ENCODE assay signal across 8 cellular contexts in the genomic region with DNA sequence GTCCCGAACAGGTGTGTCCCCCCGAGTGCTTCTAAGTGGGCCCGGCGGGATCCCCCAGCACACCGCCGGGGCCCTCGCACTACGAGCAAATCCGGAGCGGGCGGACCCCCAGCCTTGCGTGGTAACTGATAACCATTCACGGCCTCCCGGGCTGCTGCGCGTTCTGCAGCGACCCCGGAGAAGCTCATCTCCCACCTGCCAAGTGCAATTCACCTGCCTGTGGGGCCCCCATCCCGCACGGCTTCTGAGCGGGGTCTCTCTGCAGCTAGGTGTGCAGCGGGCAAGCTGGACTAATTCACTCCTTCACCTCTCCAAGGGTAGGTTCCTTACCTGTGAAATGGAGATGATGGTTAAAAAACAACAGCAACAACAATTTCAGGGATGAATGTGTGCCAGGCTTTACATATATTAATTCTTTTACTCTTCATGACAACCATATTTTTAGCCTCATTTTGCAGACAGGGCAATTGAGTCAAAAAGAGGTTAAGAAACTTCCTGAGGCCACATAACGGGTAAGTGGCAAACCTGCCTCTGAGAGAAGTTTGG. TPM values are rescaled to one million over a fixed set of nuclear protein-coding genes. Genes with fewer than 3 reads are reported as not detected.
DNase-seq lines count a peak whose midpoint lies in the region; ATAC-seq and TF ChIP-seq lines count a peak whose summit lies in the region.

No MANE protein-coding gene starts in this region.

- intact Hi-C loops in activated CD4-positive, alpha-beta T cell treated with anti-CD3 and anti-CD28 coated beads, Interleukin-2, amount 10 ng/mL, durations not matched to agents 24 days and 14 days (cut with micrococcal nuclease), result no loop called here

- H3K9me3 Mint-ChIP-seq in activated CD4-positive, alpha-beta T cell treated with anti-CD3 and anti-CD28 coated beads, Interleukin-2, amount 10 ng/mL, durations not matched to agents 24 days and 14 days, result no peaks in the 10 kb centered on the region
- H3K9me3 Mint-ChIP-seq in endodermal cell (no peaks in the 10 kb centered on the region), progenitor cell of endocrine pancreas (ENCODE audit: low read depth) (no peaks in the 10 kb centered on the region)

- peak overlapping the region; percentile 62 for H3K4me3 Mint-ChIP-seq in activated CD4-positive, alpha-beta T cell treated with anti-CD3 and anti-CD28 coated beads, Interleukin-2, amount 10 ng/mL, durations not matched to agents 24 days and 14 days
- peak overlapping the region; percentile 95 for H3K4me3 Mint-ChIP-seq in endodermal cell
- peak overlapping the region; percentile 76 for H3K4me3 Mint-ChIP-seq in progenitor cell of endocrine pancreas (ENCODE audit: low read depth)

- TF ChIP-seq CTCF in endodermal cell (conservative IDR thresholded peaks at IDR 0.05) (no peak), progenitor cell of endocrine pancreas (IDR thresholded peaks at IDR 0.05; ENCODE audit: unreplicated experiment) (no peak)

- DNase-seq in activated CD4-positive, alpha-beta T cell treated with anti-CD3 and anti-CD28 coated beads, Interleukin-2, amount 10 ng/mL, durations not matched to agents 24 days and 14 days, result no peak
- no peak for DNase-seq in activated CD4-positive, alpha-beta T cell treated with anti-CD3 and anti-CD28 coated beads for 1 hour
- peak; percentile 66 for DNase-seq in NCI-H1105 treated with DMSO at 0.1 percent for 48 hours (lab: John Stamatoyannopoulos, UW)
- DNase-seq in endodermal cell, result peak; percentile 88
- no peak for DNase-seq in progenitor cell of endocrine pancreas (ENCODE audit: low spot score, unreplicated experiment)
- no peak for DNase-seq in cortex of kidney (lab: John Stamatoyannopoulos, UW)
- DNase-seq in hippocampal formation (lab: John Stamatoyannopoulos, UW), result no peak

- H3K9ac ChIP-seq in endodermal cell (ENCODE audit: extremely low read depth, low read length, poor library complexity, severe bottlenecking), result peak overlapping the region; percentile 82

- H3K36me3 Mint-ChIP-seq in activated CD4-positive, alpha-beta T cell treated with anti-CD3 and anti-CD28 coated beads, Interleukin-2, amount 10 ng/mL, durations not matched to agents 24 days and 14 days (ENCODE audit: low read depth), result no peaks in the 10 kb centered on the region
- H3K36me3 Mint-ChIP-seq in endodermal cell (ENCODE audit: low read depth), result peaks cover 29% of the 10 kb centered on the region
- no peaks in the 10 kb centered on the region for H3K36me3 Mint-ChIP-seq in progenitor cell of endocrine pancreas (ENCODE audit: insufficient read depth)

- WGBS in endodermal cell (ENCODE audit: insufficient coverage in 1 of 2, insufficient read length in 1 of 2), 2 experiments, result 0% methylated on average over 1 to 23 of the region's 23 CpGs

- H3K4me1 Mint-ChIP-seq in activated CD4-positive, alpha-beta T cell treated with anti-CD3 and anti-CD28 coated beads, Interleukin-2, amount 10 ng/mL, durations not matched to agents 24 days and 14 days, result peaks cover 8% of the 10 kb centered on the region
- H3K4me1 Mint-ChIP-seq in endodermal cell, result peaks cover 35% of the 10 kb centered on the region
- peaks cover 12% of the 10 kb centered on the region for H3K4me1 Mint-ChIP-seq in progenitor cell of endocrine pancreas (ENCODE audit: low read depth)

- H3K27ac ChIP-seq in endodermal cell (ENCODE audit: low read depth, low read length), result peak overlapping the region; percentile 82

- H3K4me3 ChIP-seq in endodermal cell (ENCODE audit: low read length), result peak overlapping the region; percentile 91

- peaks cover 8% of the 10 kb centered on the region for H3K4me1 ChIP-seq in endodermal cell (ENCODE audit: control insufficient read depth, insufficient read depth, low read length)

- H3K27me3 ChIP-seq in endodermal cell (ENCODE audit: control insufficient read depth, insufficient read depth, low read length, poor library complexity, severe bottlenecking), result no peaks in the 10 kb centered on the region

- H3K36me3 ChIP-seq in endodermal cell (ENCODE audit: control insufficient read depth, insufficient read depth, low read length), result peaks cover 36% of the 10 kb centered on the region

- peaks cover 66% of the 10 kb centered on the region for H3K27me3 Mint-ChIP-seq in activated CD4-positive, alpha-beta T cell treated with anti-CD3 and anti-CD28 coated beads, Interleukin-2, amount 10 ng/mL, durations not matched to agents 24 days and 14 days
- peaks cover 27% of the 10 kb centered on the region for H3K27me3 Mint-ChIP-seq in endodermal cell (ENCODE audit: insufficient read depth)
- H3K27me3 Mint-ChIP-seq in progenitor cell of endocrine pancreas, result peaks cover 60% of the 10 kb centered on the region

- H3K27ac Mint-ChIP-seq in activated CD4-positive, alpha-beta T cell treated with anti-CD3 and anti-CD28 coated beads, Interleukin-2, amount 10 ng/mL, durations not matched to agents 24 days and 14 days, result no peak overlapping the region
- H3K27ac Mint-ChIP-seq in endodermal cell, result peak overlapping the region; percentile 95
- H3K27ac Mint-ChIP-seq in progenitor cell of endocrine pancreas, result peak overlapping the region; percentile 71

- no peak for ATAC-seq in GM21390 (IDR thresholded peaks at IDR 0.05; ENCODE audit: unreplicated experiment)

- no peaks in the 10 kb centered on the region for H3K9me3 ChIP-seq in endodermal cell (ENCODE audit: control insufficient read depth, low read length)

RNA-seq across cellular contexts. Expression of gene PODXL, which starts 0.6 kb away (rescaled TPM):
- 0.47 and 0.71 TPM in 2 replicates for total RNA-seq in activated CD4-positive, alpha-beta T cell treated with anti-CD3 and anti-CD28 coated beads, Interleukin-2, amount 10 ng/mL, durations not matched to agents 24 days and 14 days
- total RNA-seq in endodermal cell, result 100 to 1,000 TPM; 523 to 701 TPM
- 279 TPM for polyA plus RNA-seq in endodermal cell (2013, experiment 1 of 2)
- polyA plus RNA-seq in endodermal cell (2013, experiment 2 of 2), result 257 TPM
- 21.2 and 27.0 TPM in 2 replicates for total RNA-seq in progenitor cell of endocrine pancreas

Comparison
In these comparisons a context has a peak if more than half of its experiments do, and no peak if none do; other contexts are left out.
1. DNase-seq: peak in NCI-H1105 treated with DMSO at 0.1 percent for 48 hours (single experiment) and endodermal cell (single experiment); none in activated CD4-positive, alpha-beta T cell treated with anti-CD3 and anti-CD28 coated beads, Interleukin-2, amount 10 ng/mL, durations not matched to agents 24 days and 14 days (single experiment), activated CD4-positive, alpha-beta T cell treated with anti-CD3 and anti-CD28 coated beads for 1 hour (single experiment), progenitor cell of endocrine pancreas (single experiment), cortex of kidney (single experiment) and hippocampal formation (0 of 2).
2. RNA of gene PODXL, which starts 0.6 kb away (total RNA-seq): 523 to 701 TPM in endodermal cell; 21.2 to 27.0 TPM in progenitor cell of endocrine pancreas and 0.47 to 0.71 TPM in activated CD4-positive, alpha-beta T cell treated with anti-CD3 and anti-CD28 coated beads, Interleukin-2, amount 10 ng/mL, durations not matched to agents 24 days and 14 days; every median in the first group is over 10 times any median in the second.
3. Peak in every context shown above with its lines, with median percentiles within 50 percentile points of each other: H3K4me3 Mint-ChIP-seq.